8 cellular contexts compared by ENCODE assay signal in the genomic region with DNA sequence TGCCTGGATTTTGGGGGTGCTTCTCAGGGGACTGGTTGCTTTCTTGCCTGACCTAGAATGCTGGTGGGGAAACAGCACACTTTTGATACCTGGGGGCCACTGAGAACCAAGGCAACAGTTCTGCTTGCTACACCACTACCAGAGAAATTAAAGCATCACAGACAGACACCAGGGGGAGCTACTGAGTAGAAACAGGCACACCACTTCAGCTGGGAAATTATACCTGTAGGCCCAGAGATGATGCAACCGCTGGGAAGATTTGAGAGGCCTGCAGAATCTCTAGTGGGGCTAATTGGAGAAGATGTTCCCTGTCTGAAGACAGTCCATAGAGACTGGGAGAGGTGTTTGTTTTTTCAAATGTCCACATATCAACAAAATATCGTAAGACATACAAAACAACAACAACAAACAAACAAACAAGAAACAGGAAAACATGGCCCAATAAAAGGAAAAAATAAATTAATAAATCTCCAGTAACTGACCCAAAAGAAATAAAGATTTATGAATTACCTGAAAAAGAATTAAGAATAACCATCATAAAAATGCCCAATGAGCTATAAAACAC.
A peak's percentile ranks its signal among the peaks of the same experiment; 100 is the strongest.
DNase-seq lines count a peak whose midpoint lies in the region; ATAC-seq, FAIRE-seq and TF ChIP-seq lines count a peak whose summit lies in the region.

No MANE protein-coding gene starts in this region.

- H2AFZ ChIP-seq in hepatocyte = no peak overlapping the region

- peak; percentile 61 for FAIRE-seq in A549 (lab: Jason Lieb, UNC)

- POLR2A ChIA-PET in A549 (lab: Yijun Ruan, JAX) = no interaction called here

- ATAC-seq in A549 (peak; percentile 83 to 95; a peak in 5 of 6 replicates), GM18498 (IDR thresholded peaks at IDR 0.05; ENCODE audit: unreplicated experiment) (no peak)

- no peaks in the 10 kb centered on the region for H3K27me3 ChIP-seq in hepatocyte

- H4K20me1 ChIP-seq in hepatocyte (ENCODE audit: insufficient read depth, poor library complexity, severe bottlenecking) = no peaks in the 10 kb centered on the region

- peak; percentile 44 to 62; a peak in 4 of 5 replicates for TF ChIP-seq RAD21 in A549 (conservative IDR thresholded peaks at IDR 0.05 in 1 of 2, IDR thresholded peaks at IDR 0.05 in 1 of 2)

- H3K9me3 ChIP-seq in A549 (no peaks in the 10 kb centered on the region), hepatocyte (ENCODE audit: low read depth) (peaks cover 3% of the 10 kb centered on the region)

- 56% methylated on average over 1 of the region's 2 CpGs for WGBS in A549 (ENCODE audit: missing lambda C conversion rate)
- 55% methylated on average over 2 of the region's 2 CpGs for WGBS in hepatocyte (ENCODE audit: low lambda C conversion rate, missing lambda C conversion rate)

- no peaks in the 10 kb centered on the region for H3K36me3 ChIP-seq in hepatocyte (replicated peaks; ENCODE audit: insufficient read depth, low read depth)

- H3K27ac ChIP-seq in A549 (peak overlapping the region in 1 of 2 experiments; percentile 37; a peak in 1 of 6 replicates), hepatocyte (no peak overlapping the region)

- TF ChIP-seq EP300 in A549 (IDR thresholded peaks at IDR 0.05) = no peak

- CTCF ChIA-PET in A549 (lab: Yijun Ruan, JAX) = interaction anchor here (0.6 to 3.4 kb wide), 7 partner anchors 9 to 343 kb away, joined by 3 to 22 read pairs (median 6); no protein-coding TSS in a partner anchor

- no peaks in the 10 kb centered on the region for H3K9me2 ChIP-seq in hepatocyte (replicated peaks; ENCODE audit: insufficient read depth)

- no peaks in the 10 kb centered on the region for H3K79me2 ChIP-seq in hepatocyte

- TF ChIP-seq CTCF in A549 (IDR thresholded peaks at IDR 0.05) = peak; percentile 68
- peak; percentile 77 for TF ChIP-seq CTCF in GM10266 (IDR thresholded peaks at IDR 0.05; ENCODE audit: control insufficient read depth, insufficient read depth, low read depth, missing control alignments)
- peak; percentile 60 for TF ChIP-seq CTCF in hepatocyte (IDR thresholded peaks at IDR 0.05; ENCODE audit: poor library complexity)

- TF ChIP-seq POLR2A in A549 (IDR thresholded peaks at IDR 0.05; ENCODE audit: low read length) = no peak

- DNase-seq in A549 (ENCODE audit: low read depth in 1 of 2, low spot score in 1 of 2) = peak; percentile 56 to 80
- peak; percentile 76 for DNase-seq in GM10266 (ENCODE audit: extremely low spot score)
- DNase-seq in HK-2 (ENCODE audit: unreplicated experiment) = peak; percentile 66
- DNase-seq in NCI-H526 treated with DMSO at 0.1 percent for 48 hours (lab: John Stamatoyannopoulos, UW) = peak; percentile 25
- DNase-seq in activated gamma-delta T cell treated with anti-CD3 and anti-CD28 coated beads, Interleukin-2, amount 50 U/mL, for 16 hours (ENCODE audit: low read depth) = peak; percentile 10
- peak; percentile 84 for DNase-seq in hepatocyte (ENCODE audit: low spot score)
- peak; percentile 21 for DNase-seq in smooth muscle cell of the brain vasculature (ENCODE audit: low read depth, low spot score)

- H3K4me3 ChIP-seq in A549 (no peak overlapping the region), hepatocyte (no peak overlapping the region)

- H3K4me1 ChIP-seq in A549 (no peaks in the 10 kb centered on the region), hepatocyte (ENCODE audit: insufficient read depth) (no peaks in the 10 kb centered on the region)

- H3K4me2 ChIP-seq in A549 (no peak overlapping the region), hepatocyte (no peak overlapping the region)

TF ChIP-seq in A549, 52 proteins besides CTCF, POLR2A, EP300 and RAD21:
- TF ChIP-seq SMC3 (IDR thresholded peaks at IDR 0.05) (peak; percentile 63), TFCP2L1 (CRISPR knock-in tag; IDR thresholded peaks at IDR 0.05) (no peak), CEBPB (IDR thresholded peaks at IDR 0.05) (peak; percentile 68 to 94; a peak in 3 of 4 replicates)

Comparison
In these comparisons a context has a peak if more than half of its experiments do, and no peak if none do; other contexts are left out.
1. DNase-seq: peak in every context shown above with its lines; median percentile 84 in hepatocyte; 76 in GM10266; 68 in A549; 66 in HK-2; 25 in NCI-H526 treated with DMSO at 0.1 percent for 48 hours; 21 in smooth muscle cell of the brain vasculature; 10 in activated gamma-delta T cell treated with anti-CD3 and anti-CD28 coated beads, Interleukin-2, amount 50 U/mL, for 16 hours.